Comparison of ENCODE assay signal across 35 cellular contexts in the genomic region with DNA sequence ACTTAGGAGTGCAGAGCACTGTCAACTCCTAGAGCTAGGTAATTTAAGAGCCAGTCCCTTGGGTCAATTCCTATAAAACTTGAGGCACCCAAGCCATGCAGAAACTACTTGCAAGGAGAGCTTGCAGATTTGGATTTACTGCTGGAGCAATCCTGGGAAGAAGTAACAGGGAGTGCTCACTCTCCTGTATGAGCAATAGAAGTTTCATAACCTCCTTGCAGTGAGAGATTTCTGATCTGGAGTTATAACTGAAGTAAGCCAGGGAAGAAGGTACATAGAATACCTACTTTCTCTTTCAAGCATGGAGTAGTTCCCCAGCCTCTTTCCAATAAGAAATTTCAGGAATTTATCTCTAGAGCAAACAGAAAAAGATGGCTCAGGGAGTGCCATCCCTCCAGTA.
"Had no signal": no experiment of that assay in that cellular context is flagged by ENCODE, and none has a peak within 500 bp of the region (broad histone marks: within the 10 kb centered on the region; RNA-seq: fewer than 3 reads in every experiment).

No MANE protein-coding gene starts in this region.

- H3K4me1 ChIP-seq: Peyer's patch had no signal

- DNase-seq: activated CD4-positive, alpha-beta memory T cell treated with anti-CD3 and anti-CD28 coated beads, Interleukin-2, amount 10 ng/mL, durations not matched to agents 7 days and 5 days; activated CD4-positive, alpha-beta T cell treated with anti-CD3 and anti-CD28 coated beads for 1 hour; activated CD4-positive, alpha-beta T cell treated with anti-CD3 and anti-CD28 coated beads for 48 hours; activated CD4-positive, CD25-positive, alpha-beta regulatory T cell; activated CD8-positive, alpha-beta memory T cell treated with anti-CD3 and anti-CD28 coated beads for 24 hours; activated CD8-positive, alpha-beta memory T cell treated with anti-CD3 and anti-CD28 coated beads, Interleukin-2, amount 10 ng/mL, durations not matched to agents 7 days and 5 days; activated effector memory CD4-positive, alpha-beta T cell treated with anti-CD3 and anti-CD28 coated beads, Interleukin-2, amount 50 U/mL, for 16 hours; activated naive CD4-positive, alpha-beta T cell; activated naive CD8-positive, alpha-beta T cell treated with anti-CD3 and anti-CD28 coated beads, Interleukin-2, amount 10 ng/mL, durations not matched to agents 7 days and 5 days; activated T-cell treated with anti-CD3 and anti-CD28 coated beads, Interleukin-2, amount 50 U/mL, for 1 hour; activated T-cell treated with anti-CD3 and anti-CD28 coated beads, Interleukin-2, amount 50 U/mL, for 72 hours; amygdala; central memory CD4-positive, alpha-beta T cell; Karpas-422; NCI-H1048; NCI-H1105 treated with DMSO at 0.1 percent for 48 hours; NCI-H1436 treated with DMSO at 0.1 percent for 48 hours; NCI-H1694 treated with DMSO at 0.1 percent for 48 hours; NCI-H2029; NCI-H2107; NCI-H2171; NCI-H510A; NCI-H526; NCI-H748 treated with DMSO at 0.1 percent for 48 hours; NK-92 treated with Interleukin-12 subunit alpha and Interleukin-12 subunit beta, amount 100 ng/mL, for 24 hours; PC-3; Peyer's patch; RPMI8226; SHP77 treated with DMSO at 0.1 percent for 48 hours; T-cell; T-helper 17 cell; T-helper 9 cell; WERI-Rb-1 had no signal

- H3K27me3 ChIP-seq: Peyer's patch had no signal

- H3K36me3 ChIP-seq: Peyer's patch, WERI-Rb-1 had no signal

- H3K27ac ChIP-seq: Peyer's patch, WERI-Rb-1 had no signal

- H3K4me3 ChIP-seq: Peyer's patch had no signal

- H3K9me3 ChIP-seq: Peyer's patch had no signal

- ATAC-seq: activated CD8-positive, alpha-beta memory T cell treated with anti-CD3 and anti-CD28 coated beads, Interleukin-2, amount 10 ng/mL, durations not matched to agents 7 days and 5 days; activated T-cell treated with anti-CD3 and anti-CD28 coated beads, Interleukin-2, amount 50 U/mL, for 72 hours; activated T-helper 17 cell treated with anti-CD3 and anti-CD28 coated beads, Interleukin-2, amount 50 U/mL, for 72 hours; PC-3; SK-N-SH treated with all-trans-retinoic acid at 6 μM for 48 hours; T-cell; T-helper 17 cell had no signal
